ENCODE assay signal across 8 cellular contexts in genomic region chrX:40735318-40736169, GRCh38. TPM values are rescaled to one million over a fixed set of nuclear protein-coding genes. Genes with fewer than 3 reads are reported as not detected.
DNase-seq lines count a peak whose midpoint lies in the region; FAIRE-seq and TF ChIP-seq lines count a peak whose summit lies in the region.

MED14 (minus strand) TSS chrX:40735542; CDS start chrX:40735412, 130 bp downstream.

- TF ChIP-seq CTCF in GM06990 (IDR thresholded peaks at IDR 0.05; ENCODE audit: insufficient read depth, low read length, poor library complexity, severe bottlenecking) = peak; percentile 66
- peak; percentile 51 for TF ChIP-seq CTCF in HFF-Myc (IDR thresholded peaks at IDR 0.05; ENCODE audit: low read depth, low read length, missing control alignments)

- CTCF ChIA-PET in activated naive CD4-positive, alpha-beta T cell treated with anti-CD3 and anti-CD28 coated beads for 36 hours (lab: Charles Lee) = interaction anchor here (0.8 kb wide), 1 partner anchor 84 kb away, joined by 4 read pairs; no protein-coding TSS in a partner anchor

- peak within 1 kb of the TSS; percentile 76 for H3K4me3 ChIP-seq in GM06990 (replicated peaks; ENCODE audit: low read depth, low read length)
- peak within 1 kb of the TSS; percentile 55 for H3K4me3 ChIP-seq in HFF-Myc (replicated peaks; ENCODE audit: low read depth, low read length)

- DNase-seq in GM06990 (ENCODE audit: extremely low read depth, insufficient read length) (peak; percentile 96), HFF-Myc (ENCODE audit: extremely low read depth, low read depth) (peak; percentile 37), MV-4-11 (lab: John Stamatoyannopoulos, UW) (peak; percentile 74), SK-MEL-5 (ENCODE audit: low read depth, low spot score) (peak; percentile 85), frontal cortex (ENCODE audit: low spot score in 2 of 2) (peak; percentile 76 to 83), non-pigmented ciliary epithelial cell (ENCODE audit: low read depth) (peak; percentile 34), superior temporal gyrus (ENCODE audit: extremely low spot score) (peak; percentile 83)
- DNase-seq in activated naive CD4-positive, alpha-beta T cell treated with anti-CD3 and anti-CD28 coated beads for 36 hours = peak; percentile 90

- no peak for FAIRE-seq in frontal cortex (lab: Jason Lieb, UNC)

- peak within 1 kb of the TSS; percentile 97 for H3K27ac Mint-ChIP-seq in activated naive CD4-positive, alpha-beta T cell treated with anti-CD3 and anti-CD28 coated beads for 36 hours

- H3K9me3 Mint-ChIP-seq in activated naive CD4-positive, alpha-beta T cell treated with anti-CD3 and anti-CD28 coated beads for 36 hours = no peaks in the 10 kb centered on the region

- H3K4me3 Mint-ChIP-seq in activated naive CD4-positive, alpha-beta T cell treated with anti-CD3 and anti-CD28 coated beads for 36 hours = peak within 1 kb of the TSS; percentile 85

- in situ Hi-C loops in SK-MEL-5 (cut with HindIII; ENCODE audit: low pct_unique_long_range_greater_than_20kb, low sequenced_read_pairs) = no loop called here

- H3K27me3 ChIP-seq in GM06990 (replicated peaks; ENCODE audit: control insufficient read depth, insufficient read depth, low read length) = no peaks in the 10 kb centered on the region

- intact Hi-C loops in activated naive CD4-positive, alpha-beta T cell treated with anti-CD3 and anti-CD28 coated beads for 36 hours (cut with micrococcal nuclease) = loop anchor here (1.0 to 10.0 kb wide), 6 partner anchors 88 to 599 kb away; partner anchors contain the start of genes ATP6AP2, CXorf38, DDX3X and USP9X

- H3K36me3 ChIP-seq in GM06990 (ENCODE audit: control insufficient read depth, insufficient read depth, low read length) = no peaks in the 10 kb centered on the region

- no peaks in the 10 kb centered on the region for H3K27me3 Mint-ChIP-seq in activated naive CD4-positive, alpha-beta T cell treated with anti-CD3 and anti-CD28 coated beads for 36 hours (ENCODE audit: low read depth)

- H3K36me3 Mint-ChIP-seq in activated naive CD4-positive, alpha-beta T cell treated with anti-CD3 and anti-CD28 coated beads for 36 hours (ENCODE audit: low read depth) = peaks cover 5% of the 10 kb centered on the region

- peaks cover 43% of the 10 kb centered on the region for H3K4me1 Mint-ChIP-seq in activated naive CD4-positive, alpha-beta T cell treated with anti-CD3 and anti-CD28 coated beads for 36 hours (ENCODE audit: low read depth)

RNA-seq across cellular contexts. Expression of gene MED14, which starts in this region (rescaled TPM):
- total RNA-seq in SK-MEL-5 (2014; rRNA removed; shearing (Covaris generic)) = 17.8 and 20.5 TPM in 2 replicates
- polyA plus RNA-seq in SK-MEL-5 (2015; cell fraction: cytosol; rRNA removed) = 42.5 and 43.8 TPM in 2 replicates
- polyA plus RNA-seq in SK-MEL-5 (2015; cell fraction: nucleus; rRNA removed) = 70.3 and 89.8 TPM in 2 replicates
- total RNA-seq in activated naive CD4-positive, alpha-beta T cell treated with anti-CD3 and anti-CD28 coated beads for 36 hours = 10 to 100 TPM; 47.3 to 50.8 TPM
- 16.3 TPM for total RNA-seq in frontal cortex

Comparison
In these comparisons a context has a peak if more than half of its experiments do, and no peak if none do; other contexts are left out.
1. Peak in every context shown above with its lines: DNase-seq and H3K4me3 ChIP-seq.
2. DNase-seq: peak in every context shown above with its lines; median percentile 96 in GM06990; 90 in activated naive CD4-positive, alpha-beta T cell treated with anti-CD3 and anti-CD28 coated beads for 36 hours; 85 in SK-MEL-5; 83 in superior temporal gyrus; 80 in frontal cortex; 74 in MV-4-11; 37 in HFF-Myc; 34 in non-pigmented ciliary epithelial cell.